In the genomic region with DNA sequence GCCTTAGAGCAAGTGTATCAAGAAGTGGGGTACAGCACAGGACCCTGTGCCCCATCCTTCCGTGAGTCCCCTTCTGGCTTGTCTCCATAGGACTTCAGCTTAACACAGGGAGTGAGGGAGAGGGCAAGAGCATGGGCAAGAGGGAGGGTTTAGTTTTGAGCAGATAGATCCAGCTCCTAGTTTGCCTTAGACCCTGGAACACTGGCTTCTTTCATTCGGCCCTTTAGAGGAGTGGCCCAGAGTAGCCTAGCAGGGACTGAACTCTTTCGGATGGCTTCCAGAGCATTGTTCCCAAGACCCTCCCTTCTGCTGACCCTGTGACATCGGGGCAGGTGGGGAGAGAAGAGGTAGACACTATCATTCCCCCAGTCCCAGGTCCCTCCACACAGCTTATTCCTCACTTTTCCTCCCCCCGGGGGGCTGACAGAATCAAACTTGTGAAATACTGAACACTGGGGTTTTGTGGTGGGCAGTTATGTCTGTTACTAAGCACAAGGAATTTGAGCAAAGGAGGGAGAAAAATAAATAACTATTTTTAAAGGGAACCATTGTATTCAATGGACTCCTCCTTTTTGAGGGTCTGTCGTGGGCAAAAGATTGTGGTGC, we compare ENCODE assay signal across 16 cellular contexts.
A peak's percentile ranks its signal among the peaks of the same experiment; 100 is the strongest.
DNase-seq lines count a peak whose midpoint lies in the region; ATAC-seq, FAIRE-seq and TF ChIP-seq lines count a peak whose summit lies in the region.
"Had no signal": no experiment of that assay in that cellular context is flagged by ENCODE, and none has a peak within 500 bp of the region (broad histone marks: within the 10 kb centered on the region; RNA-seq: fewer than 3 reads in every experiment).

No MANE protein-coding gene starts in this region.

- no peak for TF ChIP-seq CTCF in stomach (IDR thresholded peaks at IDR 0.05)
- no peak for TF ChIP-seq CTCF in pancreas (IDR thresholded peaks at IDR 0.05)

- no peak overlapping the region for H4K5ac ChIP-seq in mesendoderm (ENCODE audit: low read length)

- 87 to 93% (median 91%) methylated on average over 6 of the region's 6 CpGs for WGBS in stomach, 5 donors
- WGBS in pancreas, 2 donors = 90 to 92% methylated on average over 6 of the region's 6 CpGs
- no CpG with 5 or more reads among the region's 6 CpGs for WGBS in mesendoderm (ENCODE audit: extremely low coverage, insufficient coverage, low lambda C conversion rate)

- no peak overlapping the region for H3K4me2 ChIP-seq in mesendoderm (ENCODE audit: low read length)

- peak overlapping the region in 3 of 5 donors; percentile 29 to 77 (median 67) for H3K27ac ChIP-seq in stomach
- no peak overlapping the region for H3K27ac ChIP-seq in pancreas
- H3K27ac ChIP-seq in mesendoderm (ENCODE audit: low read depth, low read length) = no peak overlapping the region

- H3K36me3 ChIP-seq in adipocyte (ENCODE audit: control insufficient read depth, insufficient read depth, low read length, severe bottlenecking) = peaks cover 7% of the 10 kb centered on the region
- no peaks in the 10 kb centered on the region for H3K36me3 ChIP-seq in stomach
- no peaks in the 10 kb centered on the region for H3K36me3 ChIP-seq in pancreas
- no peaks in the 10 kb centered on the region for H3K36me3 ChIP-seq in mesendoderm (ENCODE audit: control insufficient read depth, insufficient read depth, low read length)
- H3K36me3 ChIP-seq: BE2C had no signal

- H3K9me3 ChIP-seq in adipocyte (ENCODE audit: control insufficient read depth, low read length) (no peaks in the 10 kb centered on the region), stomach (no peaks in the 10 kb centered on the region), pancreas (no peaks in the 10 kb centered on the region)
- H3K9me3 ChIP-seq: BE2C had no signal

- H3K9ac ChIP-seq in adipocyte (ENCODE audit: low read length) (peak overlapping the region; percentile 69), mesendoderm (ENCODE audit: low read length) (no peak overlapping the region)

- H3K4ac ChIP-seq in mesendoderm (ENCODE audit: low read depth, low read length) = no peak overlapping the region

- no peak overlapping the region for H2BK120ac ChIP-seq in mesendoderm (ENCODE audit: low read depth, low read length)

- no peak overlapping the region for H3K4me3 ChIP-seq in adipocyte (ENCODE audit: low read length)
- H3K4me3 ChIP-seq in stomach = no peak overlapping the region
- H3K4me3 ChIP-seq in pancreas = no peak overlapping the region
- H3K4me3 ChIP-seq in mesendoderm (ENCODE audit: low read length) = no peak overlapping the region

- H3K4me1 ChIP-seq in adipocyte (ENCODE audit: control insufficient read depth, insufficient read depth, low read length) = peaks cover 41% of the 10 kb centered on the region
- peaks cover 0 to 49% (median 18%) of the 10 kb centered on the region in 4 donors for H3K4me1 ChIP-seq in stomach
- no peaks in the 10 kb centered on the region for H3K4me1 ChIP-seq in pancreas
- H3K4me1 ChIP-seq in mesendoderm (ENCODE audit: control insufficient read depth, low read depth, low read length) = peaks cover 8% of the 10 kb centered on the region

- no peak overlapping the region for H3K23ac ChIP-seq in mesendoderm (ENCODE audit: low read length)

- no peak for ATAC-seq in pancreas
- ATAC-seq: activated CD8-positive, alpha-beta T cell treated with anti-CD3 and anti-CD28 coated beads for 36 hours; activated naive CD8-positive, alpha-beta T cell treated with anti-CD3 and anti-CD28 coated beads, Interleukin-2, amount 50 U/mL, for 24 hours; natural killer cell had no signal

- peaks cover 4% of the 10 kb centered on the region for H3K79me2 ChIP-seq in mesendoderm (ENCODE audit: control insufficient read depth, insufficient read depth, low read length)

- H2BK5ac ChIP-seq in mesendoderm (ENCODE audit: low read length) = no peak overlapping the region

- FAIRE-seq in pancreas (lab: Jason Lieb, UNC) = no peak

- TF ChIP-seq EP300 in stomach (IDR thresholded peaks at IDR 0.05) = no peak

- H3K27me3 ChIP-seq in adipocyte (replicated peaks; ENCODE audit: control insufficient read depth, insufficient read depth, low read length) = no peaks in the 10 kb centered on the region
- H3K27me3 ChIP-seq in stomach = no peaks in the 10 kb centered on the region
- H3K27me3 ChIP-seq in pancreas = no peaks in the 10 kb centered on the region
- H3K27me3 ChIP-seq in mesendoderm (ENCODE audit: insufficient read depth, low read length, poor library complexity) = no peaks in the 10 kb centered on the region
- H3K27me3 ChIP-seq: BE2C had no signal

- TF ChIP-seq POLR2A in stomach (IDR thresholded peaks at IDR 0.05) = no peak

- H3K18ac ChIP-seq in mesendoderm (ENCODE audit: low read length) = no peak overlapping the region

- DNase-seq in GM03348 (ENCODE audit: low spot score) (peak; percentile 20), adipocyte (ENCODE audit: low read depth) (peak; percentile 34), iris pigment epithelial cell (ENCODE audit: low read depth) (peak; percentile 36), stomach (no peak), pancreas (no peak), mesendoderm (no peak)
- no peak for DNase-seq in activated CD4-positive, alpha-beta T cell treated with anti-CD3 and anti-CD28 coated beads, Interleukin-2, amount 50 U/mL, for 4 hours
- DNase-seq: activated CD8-positive, alpha-beta T cell treated with anti-CD3 and anti-CD28 coated beads for 36 hours; activated naive CD8-positive, alpha-beta T cell treated with anti-CD3 and anti-CD28 coated beads, Interleukin-2, amount 50 U/mL, for 24 hours; BE2C; DMS 273 treated with DMSO at 0.1 percent for 48 hours; MV-4-11; natural killer cell; NCI-H2029; NCI-H526; stimulated activated CD4-positive, alpha-beta T cell treated with anti-CD3 and anti-CD28 coated beads, Interleukin-1b, Interleukin-23, amount 100 ng/mL, for 48 hours had no signal

- no peak overlapping the region for H2BK15ac ChIP-seq in mesendoderm (replicated peaks; ENCODE audit: low read depth)

- H2AK5ac ChIP-seq in mesendoderm (ENCODE audit: low read length) = no peak overlapping the region

- no peak overlapping the region for H4K8ac ChIP-seq in mesendoderm (ENCODE audit: low read depth, low read length)

- peaks cover 10% of the 10 kb centered on the region for H3K79me1 ChIP-seq in mesendoderm (ENCODE audit: low read length)

- intact Hi-C loops in stomach (cut with DNase I; ENCODE audit: low total_unique reads) (no loop called here), pancreas (cut with DNase I) (no loop called here)

- no peak overlapping the region for H3K56ac ChIP-seq in mesendoderm (ENCODE audit: low read length)

Comparison
In these comparisons a context has a peak if more than half of its experiments do, and no peak if none do; other contexts are left out.
1. DNase-seq: peak in GM03348 (single experiment), adipocyte (single experiment) and iris pigment epithelial cell (single experiment); none in stomach (single experiment), activated CD4-positive, alpha-beta T cell treated with anti-CD3 and anti-CD28 coated beads, Interleukin-2, amount 50 U/mL, for 4 hours (0 of 2), pancreas (0 of 6) and mesendoderm (single experiment).
2. H3K27ac ChIP-seq: peak in stomach (3 of 5); none in pancreas (0 of 4) and mesendoderm (single experiment).